Comparison of ENCODE assay signal across 1 cellular context in genomic region chr2:230658577-230658876, GRCh38.
TF ChIP-seq lines count a peak whose summit lies in the region.

No MANE protein-coding gene starts in this region.

TF ChIP-seq in H1, 55 proteins besides CTCF, POLR2A, EP300 and RAD21 (continued from another document):
- TF ChIP-seq USF2 (IDR thresholded peaks at IDR 0.05; ENCODE audit: low read length), result no peak
- no peak for TF ChIP-seq GABPA (IDR thresholded peaks at IDR 0.05; ENCODE audit: borderline replicate concordance, insufficient read depth, low read length)
